ENCODE assay signal across 1 cellular context in genomic region chr9:136564379-136564988, GRCh38.
A peak's percentile ranks its signal among the peaks of the same experiment; 100 is the strongest.
TF ChIP-seq lines count a peak whose summit lies in the region.

No MANE protein-coding gene starts in this region.

TF ChIP-seq in GM12878, 131 proteins besides CTCF, POLR2A, EP300 and RAD21 (continued from another document and continues in another):
- TF ChIP-seq CEBPB (IDR thresholded peaks at IDR 0.05; ENCODE audit: borderline replicate concordance in 1 of 2, low read depth in 2 of 2, low read length in 2 of 2), result no peak
- TF ChIP-seq BHLHE40 (IDR thresholded peaks at IDR 0.05; ENCODE audit: borderline replicate concordance in 1 of 2, low read depth in 2 of 2, low read length in 1 of 2), result peak in 1 of 2 experiments; percentile 41; a peak in 1 of 4 replicates
- no peak for TF ChIP-seq MYC (IDR thresholded peaks at IDR 0.05; ENCODE audit: insufficient read depth, insufficient read length, insufficient replicate concordance, low read length, severe bottlenecking)
- TF ChIP-seq ZNF384 (IDR thresholded peaks at IDR 0.05; ENCODE audit: borderline replicate concordance, low read depth, low read length), result no peak
- TF ChIP-seq BCL3 (IDR thresholded peaks at IDR 0.05; ENCODE audit: borderline replicate concordance, insufficient read depth, low read depth, low read length, poor library complexity, severe bottlenecking), result no peak
- no peak for TF ChIP-seq BMI1 (IDR thresholded peaks at IDR 0.05; ENCODE audit: borderline replicate concordance)
- TF ChIP-seq EZH2 (IDR thresholded peaks at IDR 0.05; ENCODE audit: borderline replicate concordance, control insufficient read depth, low read depth, low read length), result no peak
- TF ChIP-seq EGR1 (IDR thresholded peaks at IDR 0.05; ENCODE audit: borderline replicate concordance in 1 of 2, low read depth in 2 of 2, low read length in 2 of 2), result peak in 1 of 2 experiments; percentile 73; a peak in 2 of 3 replicates
- TF ChIP-seq WRNIP1 (IDR thresholded peaks at IDR 0.05; ENCODE audit: borderline replicate concordance, low read depth, low read length), result no peak
- no peak for TF ChIP-seq HSF1 (IDR thresholded peaks at IDR 0.05; ENCODE audit: low read depth, low read length)
- TF ChIP-seq ASH2L (IDR thresholded peaks at IDR 0.05; ENCODE audit: borderline replicate concordance, low read depth), result no peak
- TF ChIP-seq CHD2 (IDR thresholded peaks at IDR 0.05; ENCODE audit: borderline replicate concordance, low read depth, low read length), result 0 out of 2 replicates have a peak, but pooled peaks have one; percentile 5
- TF ChIP-seq TAF1 (IDR thresholded peaks at IDR 0.05; ENCODE audit: borderline replicate concordance, low read depth, low read length), result no peak
- no peak for TF ChIP-seq PRDM15 (CRISPR knock-in tag; IDR thresholded peaks at IDR 0.05)
- TF ChIP-seq HDGF (IDR thresholded peaks at IDR 0.05), result 0 out of 2 replicates have a peak, but pooled peaks have one; percentile 13
- TF ChIP-seq PAX5 (IDR thresholded peaks at IDR 0.05; ENCODE audit: borderline replicate concordance, low read depth, low read length), result peak; percentile 63; the same call in 1 of the 2 replicates
- TF ChIP-seq ATF2 (IDR thresholded peaks at IDR 0.05; ENCODE audit: low read length), result no peak
- TF ChIP-seq CHD1 (IDR thresholded peaks at IDR 0.05; ENCODE audit: low read depth, low read length), result no peak
- no peak for TF ChIP-seq SREBF1 (IDR thresholded peaks at IDR 0.05; ENCODE audit: low read length)
- TF ChIP-seq PML (IDR thresholded peaks at IDR 0.05; ENCODE audit: low read length), result no peak
- no peak for TF ChIP-seq ATF3 (IDR thresholded peaks at IDR 0.05; ENCODE audit: borderline replicate concordance, extremely low read depth, low read depth, low read length)
- no peak for TF ChIP-seq E4F1 (IDR thresholded peaks at IDR 0.05; ENCODE audit: borderline replicate concordance, partially characterized antibody)
- no peak for TF ChIP-seq TCF7 (IDR thresholded peaks at IDR 0.05; ENCODE audit: borderline replicate concordance)
- TF ChIP-seq IRF4 (IDR thresholded peaks at IDR 0.05; ENCODE audit: low read depth, low read length), result peak; percentile 46; the same call in 1 of the 2 replicates
- no peak for TF ChIP-seq LARP7 (IDR thresholded peaks at IDR 0.05)
- TF ChIP-seq MYB (IDR thresholded peaks at IDR 0.05; ENCODE audit: borderline replicate concordance, low read depth, low read length), result no peak
- no peak for TF ChIP-seq CUX1 (IDR thresholded peaks at IDR 0.05; ENCODE audit: insufficient replicate concordance, low read depth, low read length)
- TF ChIP-seq STAT1 (conservative IDR thresholded peaks at IDR 0.05), result no peak
- TF ChIP-seq BRCA1 (IDR thresholded peaks at IDR 0.05; ENCODE audit: low read depth, low read length), result no peak
- no peak for TF ChIP-seq ETV6 (conservative IDR thresholded peaks at IDR 0.05 in 1 of 2, IDR thresholded peaks at IDR 0.05 in 1 of 2; ENCODE audit: borderline replicate concordance in 1 of 2, low read depth in 1 of 2)
- TF ChIP-seq RUNX3 (IDR thresholded peaks at IDR 0.05; ENCODE audit: low read length), result peak; percentile 76
- no peak for TF ChIP-seq RAD51 (IDR thresholded peaks at IDR 0.05)
- no peak for TF ChIP-seq KLF5 (IDR thresholded peaks at IDR 0.05; ENCODE audit: partially characterized antibody)
- TF ChIP-seq FOXK2 (IDR thresholded peaks at IDR 0.05), result no peak
- TF ChIP-seq REST (IDR thresholded peaks at IDR 0.05; ENCODE audit: low read depth, low read length), result peak; percentile 70
- no peak for TF ChIP-seq KAT2A (conservative IDR thresholded peaks at IDR 0.05; ENCODE audit: control insufficient read depth, low read depth, low read length)
- 0 out of 2 replicates have a peak, but pooled peaks have one; percentile 24 for TF ChIP-seq ATF7 (IDR thresholded peaks at IDR 0.05; ENCODE audit: low read depth)
- 0 out of 2 replicates have a peak, but pooled peaks have one; percentile 30 for TF ChIP-seq MTA2 (IDR thresholded peaks at IDR 0.05; ENCODE audit: low read depth)
- no peak for TF ChIP-seq JUND (IDR thresholded peaks at IDR 0.05; ENCODE audit: low read depth, low read length)
- no peak for TF ChIP-seq NRF1 (conservative IDR thresholded peaks at IDR 0.05; ENCODE audit: low read depth, low read length)
- TF ChIP-seq POLR2AphosphoS5 (IDR thresholded peaks at IDR 0.05; ENCODE audit: low read length), result no peak
- TF ChIP-seq DPF2 (IDR thresholded peaks at IDR 0.05), result peak; percentile 67; the same call in 1 of the 2 replicates
